ENCODE assay signal across 6 cellular contexts in the genomic region with DNA sequence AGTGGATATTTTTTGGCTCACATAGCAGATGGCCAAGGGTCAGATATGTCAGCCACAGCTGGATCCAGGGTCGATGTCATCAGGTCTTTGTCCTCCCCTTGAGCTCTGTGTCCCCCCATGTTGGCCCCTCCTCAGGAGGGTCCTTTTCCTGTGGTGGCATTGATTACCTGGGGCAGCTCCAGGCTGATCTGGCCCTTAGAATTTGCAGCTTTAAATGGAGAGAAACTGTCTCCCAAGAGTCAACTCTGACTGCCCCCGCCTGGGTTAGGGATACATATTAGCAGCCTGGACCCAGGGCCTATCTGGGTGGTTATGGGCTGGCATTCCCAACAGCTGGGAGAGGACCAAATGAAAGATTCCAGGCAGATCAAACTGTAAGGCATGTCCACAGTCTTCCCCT.
"Had no signal": no experiment of that assay in that cellular context is flagged by ENCODE, and none has a peak within 500 bp of the region (broad histone marks: within the 10 kb centered on the region; RNA-seq: fewer than 3 reads in every experiment).

No MANE protein-coding gene starts in this region.

- H3K4me3 ChIP-seq: K562 had no signal

- DNase-seq: IMR-90, KBM-7, KG1 had no signal

- H3K4me3 Mint-ChIP-seq: IgD-negative memory B cell had no signal

- H3K27ac Mint-ChIP-seq: IgD-negative memory B cell had no signal

- H3K27ac ChIP-seq: HL-60 had no signal

- H3K4me1 Mint-ChIP-seq: IgD-negative memory B cell had no signal
